Comparison of ENCODE assay signal across 1 cellular context in genomic region chr21:21268061-21268471, GRCh38.
TF ChIP-seq lines count a peak whose summit lies in the region.

No MANE protein-coding gene starts in this region.

TF ChIP-seq in GM23338, 12 proteins besides CTCF, POLR2A, EP300 and RAD21 (continued from another document):
- TF ChIP-seq, protein P1, sequence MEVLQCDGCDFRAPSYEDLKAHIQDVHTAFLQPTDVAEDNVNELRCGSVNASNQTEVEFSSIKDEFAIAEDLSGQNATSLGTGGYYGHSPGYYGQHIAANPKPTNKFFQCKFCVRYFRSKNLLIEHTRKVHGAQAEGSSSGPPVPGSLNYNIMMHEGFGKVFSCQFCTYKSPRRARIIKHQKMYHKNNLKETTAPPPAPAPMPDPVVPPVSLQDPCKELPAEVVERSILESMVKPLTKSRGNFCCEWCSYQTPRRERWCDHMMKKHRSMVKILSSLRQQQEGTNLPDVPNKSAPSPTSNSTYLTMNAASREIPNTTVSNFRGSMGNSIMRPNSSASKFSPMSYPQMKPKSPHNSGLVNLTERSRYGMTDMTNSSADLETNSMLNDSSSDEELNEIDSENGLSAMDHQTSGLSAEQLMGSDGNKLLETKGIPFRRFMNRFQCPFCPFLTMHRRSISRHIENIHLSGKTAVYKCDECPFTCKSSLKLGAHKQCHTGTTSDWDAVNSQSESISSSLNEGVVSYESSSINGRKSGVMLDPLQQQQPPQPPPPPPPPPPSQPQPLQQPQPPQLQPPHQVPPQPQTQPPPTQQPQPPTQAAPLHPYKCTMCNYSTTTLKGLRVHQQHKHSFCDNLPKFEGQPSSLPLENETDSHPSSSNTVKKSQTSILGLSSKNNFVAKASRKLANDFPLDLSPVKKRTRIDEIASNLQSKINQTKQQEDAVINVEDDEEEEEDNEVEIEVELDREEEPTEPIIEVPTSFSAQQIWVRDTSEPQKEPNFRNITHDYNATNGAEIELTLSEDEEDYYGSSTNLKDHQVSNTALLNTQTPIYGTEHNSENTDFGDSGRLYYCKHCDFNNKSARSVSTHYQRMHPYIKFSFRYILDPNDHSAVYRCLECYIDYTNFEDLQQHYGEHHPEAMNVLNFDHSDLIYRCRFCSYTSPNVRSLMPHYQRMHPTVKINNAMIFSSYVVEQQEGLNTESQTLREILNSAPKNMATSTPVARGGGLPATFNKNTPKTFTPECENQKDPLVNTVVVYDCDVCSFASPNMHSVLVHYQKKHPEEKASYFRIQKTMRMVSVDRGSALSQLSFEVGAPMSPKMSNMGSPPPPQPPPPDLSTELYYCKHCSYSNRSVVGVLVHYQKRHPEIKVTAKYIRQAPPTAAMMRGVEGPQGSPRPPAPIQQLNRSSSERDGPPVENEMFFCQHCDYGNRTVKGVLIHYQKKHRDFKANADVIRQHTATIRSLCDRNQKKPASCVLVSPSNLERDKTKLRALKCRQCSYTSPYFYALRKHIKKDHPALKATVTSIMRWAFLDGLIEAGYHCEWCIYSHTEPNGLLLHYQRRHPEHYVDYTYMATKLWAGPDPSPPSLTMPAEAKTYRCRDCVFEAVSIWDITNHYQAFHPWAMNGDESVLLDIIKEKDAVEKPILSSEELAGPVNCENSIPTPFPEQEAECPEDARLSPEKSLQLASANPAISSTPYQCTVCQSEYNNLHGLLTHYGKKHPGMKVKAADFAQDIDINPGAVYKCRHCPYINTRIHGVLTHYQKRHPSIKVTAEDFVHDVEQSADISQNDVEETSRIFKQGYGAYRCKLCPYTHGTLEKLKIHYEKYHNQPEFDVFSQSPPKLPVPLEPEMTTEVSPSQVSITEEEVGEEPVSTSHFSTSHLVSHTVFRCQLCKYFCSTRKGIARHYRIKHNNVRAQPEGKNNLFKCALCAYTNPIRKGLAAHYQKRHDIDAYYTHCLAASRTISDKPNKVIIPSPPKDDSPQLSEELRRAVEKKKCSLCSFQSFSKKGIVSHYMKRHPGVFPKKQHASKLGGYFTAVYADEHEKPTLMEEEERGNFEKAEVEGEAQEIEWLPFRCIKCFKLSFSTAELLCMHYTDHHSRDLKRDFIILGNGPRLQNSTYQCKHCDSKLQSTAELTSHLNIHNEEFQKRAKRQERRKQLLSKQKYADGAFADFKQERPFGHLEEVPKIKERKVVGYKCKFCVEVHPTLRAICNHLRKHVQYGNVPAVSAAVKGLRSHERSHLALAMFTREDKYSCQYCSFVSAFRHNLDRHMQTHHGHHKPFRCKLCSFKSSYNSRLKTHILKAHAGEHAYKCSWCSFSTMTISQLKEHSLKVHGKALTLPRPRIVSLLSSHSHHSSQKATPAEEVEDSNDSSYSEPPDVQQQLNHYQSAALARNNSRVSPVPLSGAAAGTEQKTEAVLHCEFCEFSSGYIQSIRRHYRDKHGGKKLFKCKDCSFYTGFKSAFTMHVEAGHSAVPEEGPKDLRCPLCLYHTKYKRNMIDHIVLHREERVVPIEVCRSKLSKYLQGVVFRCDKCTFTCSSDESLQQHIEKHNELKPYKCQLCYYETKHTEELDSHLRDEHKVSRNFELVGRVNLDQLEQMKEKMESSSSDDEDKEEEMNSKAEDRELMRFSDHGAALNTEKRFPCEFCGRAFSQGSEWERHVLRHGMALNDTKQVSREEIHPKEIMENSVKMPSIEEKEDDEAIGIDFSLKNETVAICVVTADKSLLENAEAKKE (CRISPR knock-in tag; IDR thresholded peaks at IDR 0.05), result no peak
- no peak for TF ChIP-seq REST (IDR thresholded peaks at IDR 0.05; ENCODE audit: unreplicated experiment)
- TF ChIP-seq EZH2 (IDR thresholded peaks at IDR 0.05; ENCODE audit: low read depth, unreplicated experiment), result no peak
- TF ChIP-seq CREB1 (CRISPR knock-in tag; IDR thresholded peaks at IDR 0.05; ENCODE audit: low read depth), result no peak
